ENCODE assay signal across 16 cellular contexts in the genomic region with DNA sequence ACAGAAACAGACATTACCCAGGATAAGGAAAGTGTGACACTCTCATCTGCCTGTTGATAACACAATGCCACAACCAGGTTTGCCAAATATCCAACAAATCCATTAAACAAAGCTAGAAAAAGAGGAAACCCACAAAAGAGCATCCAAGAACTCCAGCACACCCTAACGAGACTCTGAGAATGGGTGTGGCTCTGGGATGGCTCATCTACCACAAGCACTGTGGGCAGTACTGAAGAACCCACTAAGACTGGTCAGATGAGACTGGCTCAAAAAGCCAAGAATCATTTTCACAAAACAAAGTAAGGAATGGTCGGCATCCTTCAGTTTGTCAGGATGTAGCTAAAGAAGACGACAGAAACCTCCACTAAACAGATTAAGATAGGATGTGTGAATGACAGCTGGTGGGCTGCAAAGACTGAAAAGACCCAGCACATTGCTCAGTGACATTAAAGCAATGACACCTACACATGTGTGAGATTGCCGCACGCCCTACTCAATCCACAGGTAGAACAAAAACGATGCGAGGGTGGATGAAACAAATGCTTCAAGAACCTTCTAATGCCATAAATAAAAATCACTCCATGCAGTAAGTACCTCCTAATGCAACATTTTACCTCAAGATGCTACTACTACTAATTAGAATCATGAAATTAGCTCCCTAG. TPM values are rescaled to one million over a fixed set of nuclear protein-coding genes. Genes with fewer than 3 reads are reported as not detected.
DNase-seq lines count a peak whose midpoint lies in the region; ATAC-seq and TF ChIP-seq lines count a peak whose summit lies in the region.
"Had no signal": no experiment of that assay in that cellular context is flagged by ENCODE, and none has a peak within 500 bp of the region (broad histone marks: within the 10 kb centered on the region; RNA-seq: fewer than 3 reads in every experiment).

No MANE protein-coding gene starts in this region.

- H4K20me1 ChIP-seq in smooth muscle cell (ENCODE audit: low read depth) = no peaks in the 10 kb centered on the region

- in situ Hi-C loops in gastrocnemius medialis (cut with MboI; ENCODE audit: low sequenced_read_pairs in 4 of 4) = no loop called here

- intact Hi-C loops in activated T-helper 2 cell treated with anti-CD3 and anti-CD28 coated beads, Interferon-gamma antibody, Interleukin-2, Interleukin-4, amounts not matched to agents 10 μg/mL and 5 μg/mL and 100 μg/mL, durations not matched to agents 14 hours and 24 hours and 36 hours (cut with micrococcal nuclease) = loop anchor here (1.0 to 5.0 kb wide), 2 partner anchors 13 to 35 kb away; no protein-coding TSS in a partner anchor
- intact Hi-C loops in gastrocnemius medialis (cut with DNase I; ENCODE audit: low total_unique reads) = loop anchor here (10.0 kb wide), 1 partner anchor 1747 kb away; no protein-coding TSS in a partner anchor

- ATAC-seq in activated CD4-positive, CD25-positive, alpha-beta regulatory T cell treated with anti-CD3 and anti-CD28 coated beads, Interleukin-2, amount 50 U/mL, for 24 hours = peak; percentile 45 to 57
- ATAC-seq in HG03175 (IDR thresholded peaks at IDR 0.05; ENCODE audit: unreplicated experiment) (peak; percentile 19), gastrocnemius medialis (no peak), GM19351 (IDR thresholded peaks at IDR 0.05; ENCODE audit: unreplicated experiment) (no peak)

- H3K27ac Mint-ChIP-seq in activated T-helper 2 cell treated with anti-CD3 and anti-CD28 coated beads, Interferon-gamma antibody, Interleukin-2, Interleukin-4, amounts not matched to agents 10 μg/mL and 5 μg/mL and 100 μg/mL, durations not matched to agents 14 hours and 24 hours and 36 hours = peak overlapping the region; percentile 34

- H3K27me3 ChIP-seq in gastrocnemius medialis = no peaks in the 10 kb centered on the region
- H3K27me3 ChIP-seq in smooth muscle cell (ENCODE audit: low read depth) = no peaks in the 10 kb centered on the region

- no peak overlapping the region for H3K4me2 ChIP-seq in smooth muscle cell

- H3K4me3 Mint-ChIP-seq in activated T-helper 2 cell treated with anti-CD3 and anti-CD28 coated beads, Interferon-gamma antibody, Interleukin-2, Interleukin-4, amounts not matched to agents 10 μg/mL and 5 μg/mL and 100 μg/mL, durations not matched to agents 14 hours and 24 hours and 36 hours (ENCODE audit: low read depth) = peak overlapping the region; percentile 18

- TF ChIP-seq POLR2A in gastrocnemius medialis (IDR thresholded peaks at IDR 0.05) = no peak

- peaks cover 85 to 97% of the 10 kb centered on the region in 2 donors for H3K4me1 ChIP-seq in gastrocnemius medialis
- peaks cover 10% of the 10 kb centered on the region for H3K4me1 ChIP-seq in smooth muscle cell (ENCODE audit: low read depth)

- no peak for DNase-seq in activated CD4-positive, CD25-positive, alpha-beta regulatory T cell treated with anti-CD3 and anti-CD28 coated beads, Interleukin-2, amount 50 U/mL, for 72 hours
- DNase-seq in activated T-helper 2 cell treated with anti-CD3 and anti-CD28 coated beads, Interferon-gamma antibody, Interleukin-2, Interleukin-4, amounts not matched to agents 10 μg/mL and 5 μg/mL and 100 μg/mL, durations not matched to agents 14 hours and 24 hours and 36 hours (ENCODE audit: low spot score) = no peak
- DNase-seq in gastrocnemius medialis (no peak), smooth muscle cell (lab: John Stamatoyannopoulos, UW; ENCODE audit: unreplicated experiment) (no peak), Kasumi-1 (lab: John Stamatoyannopoulos, UW) (no peak)
- DNase-seq: DMS79 treated with DMSO at 0.1 percent for 48 hours; H7; left ventricle myocardium inferior; NCI-H526; stimulated activated CD4-positive, alpha-beta T cell treated with anti-CD3 and anti-CD28 coated beads, Interleukin-1b, Interleukin-23, amount 100 ng/mL, for 48 hours had no signal

- no peaks in the 10 kb centered on the region for H3K79me2 ChIP-seq in smooth muscle cell (ENCODE audit: low read depth)

- H3K27me3 Mint-ChIP-seq in activated T-helper 2 cell treated with anti-CD3 and anti-CD28 coated beads, Interferon-gamma antibody, Interleukin-2, Interleukin-4, amounts not matched to agents 10 μg/mL and 5 μg/mL and 100 μg/mL, durations not matched to agents 14 hours and 24 hours and 36 hours (ENCODE audit: low read depth) = no peaks in the 10 kb centered on the region

- TF ChIP-seq CTCF in gastrocnemius medialis (IDR thresholded peaks at IDR 0.05 in 4 of 5, conservative IDR thresholded peaks at IDR 0.05 in 1 of 5) (no peak), smooth muscle cell (IDR thresholded peaks at IDR 0.05; ENCODE audit: borderline replicate concordance, insufficient read depth, poor library complexity, severe bottlenecking) (no peak)

- no peaks in the 10 kb centered on the region for H3F3A ChIP-seq in smooth muscle cell (ENCODE audit: low read depth)

- peaks cover 50% of the 10 kb centered on the region for H3K4me1 Mint-ChIP-seq in activated T-helper 2 cell treated with anti-CD3 and anti-CD28 coated beads, Interferon-gamma antibody, Interleukin-2, Interleukin-4, amounts not matched to agents 10 μg/mL and 5 μg/mL and 100 μg/mL, durations not matched to agents 14 hours and 24 hours and 36 hours (ENCODE audit: low read depth)

- H3K9me3 Mint-ChIP-seq in activated T-helper 2 cell treated with anti-CD3 and anti-CD28 coated beads, Interferon-gamma antibody, Interleukin-2, Interleukin-4, amounts not matched to agents 10 μg/mL and 5 μg/mL and 100 μg/mL, durations not matched to agents 14 hours and 24 hours and 36 hours = no peaks in the 10 kb centered on the region

- 89% methylated on average over 7 of the region's 7 CpGs for WGBS in smooth muscle cell (ENCODE audit: low lambda C conversion rate)

- H3K36me3 Mint-ChIP-seq in activated T-helper 2 cell treated with anti-CD3 and anti-CD28 coated beads, Interferon-gamma antibody, Interleukin-2, Interleukin-4, amounts not matched to agents 10 μg/mL and 5 μg/mL and 100 μg/mL, durations not matched to agents 14 hours and 24 hours and 36 hours (ENCODE audit: low read depth) = no peaks in the 10 kb centered on the region

- H2AFZ ChIP-seq in smooth muscle cell (ENCODE audit: low read depth) = no peak overlapping the region

- H3K4me3 ChIP-seq in gastrocnemius medialis (no peak overlapping the region), smooth muscle cell (no peak overlapping the region)
- H3K4me3 ChIP-seq: left ventricle myocardium inferior, SK-N-MC had no signal

- H3K9ac ChIP-seq in smooth muscle cell (ENCODE audit: low read depth) = no peak overlapping the region

- H3K9me3 ChIP-seq in gastrocnemius medialis = no peaks in the 10 kb centered on the region
- no peaks in the 10 kb centered on the region for H3K9me3 ChIP-seq in smooth muscle cell (replicated peaks; ENCODE audit: low read depth)
- H3K9me3 ChIP-seq: left ventricle myocardium inferior had no signal

- H3K36me3 ChIP-seq in gastrocnemius medialis (no peaks in the 10 kb centered on the region), smooth muscle cell (ENCODE audit: low read depth) (no peaks in the 10 kb centered on the region)
- H3K36me3 ChIP-seq: left ventricle myocardium inferior had no signal

- H3K27ac ChIP-seq in gastrocnemius medialis = peak overlapping the region; percentile 83 to 94 (median 86)
- H3K27ac ChIP-seq in smooth muscle cell (ENCODE audit: low read depth) = no peak overlapping the region
- H3K27ac ChIP-seq: HL-60, left ventricle myocardium inferior, SK-N-MC had no signal

RNA-seq across cellular contexts. Expression of a gene that starts 14.6 kb away (rescaled TPM):
- 14.6 and 19.7 TPM in 2 replicates for total RNA-seq in activated T-helper 2 cell treated with anti-CD3 and anti-CD28 coated beads, Interferon-gamma antibody, Interleukin-2, Interleukin-4, amounts not matched to agents 10 μg/mL and 5 μg/mL and 100 μg/mL, durations not matched to agents 14 hours and 24 hours and 36 hours
- total RNA-seq in gastrocnemius medialis (10 to 100 TPM; 23.8 to 74.2 (median 31.1) TPM), smooth muscle cell (1.4 and 1.8 TPM in 2 replicates)
- polyA plus RNA-seq in smooth muscle cell = 0.90 TPM in 1 of 2 replicates, not detected in the other
- total RNA-seq: A172 had no signal

Comparison
In these comparisons a context has a peak if more than half of its experiments do, and no peak if none do; other contexts are left out.
1. ATAC-seq: peak in activated CD4-positive, CD25-positive, alpha-beta regulatory T cell treated with anti-CD3 and anti-CD28 coated beads, Interleukin-2, amount 50 U/mL, for 24 hours (2 of 2) and HG03175 (single experiment); none in gastrocnemius medialis (0 of 2) and GM19351 (single experiment).